In genomic region chr9:17116400-17116837, GRCh38 we compare ENCODE assay signal across 8 cellular contexts. TPM values are rescaled to one million over a fixed set of nuclear protein-coding genes. Genes with fewer than 3 reads are reported as not detected.
DNase-seq lines count a peak whose midpoint lies in the region; ATAC-seq and TF ChIP-seq lines count a peak whose summit lies in the region.

No MANE protein-coding gene starts in this region.

- H3K4me2 ChIP-seq in mesenchymal stem cell (ENCODE audit: low read length, poor library complexity, severe bottlenecking): no peak overlapping the region

- H3K4me3 Mint-ChIP-seq in stimulated activated effector memory CD8-positive, alpha-beta T cell treated with anti-CD3 and anti-CD28 coated beads, Interleukin-12 subunit alpha, Interleukin-12 subunit beta, amount 100 ng/mL, for 72 hours: no peak overlapping the region

- H3K27me3 ChIP-seq in mesenchymal stem cell (ENCODE audit: control insufficient read depth in 1 of 2, insufficient read depth in 1 of 2, low read length in 2 of 2): no peaks in the 10 kb centered on the region

- H2BK15ac ChIP-seq in mesenchymal stem cell (ENCODE audit: low read depth, poor library complexity, severe bottlenecking): no peak overlapping the region

- H3K36me3 ChIP-seq in mesenchymal stem cell (ENCODE audit: control insufficient read depth in 1 of 2, insufficient read depth in 2 of 2, low read depth in 1 of 2, low read length in 2 of 2): no peaks in the 10 kb centered on the region

- no peak overlapping the region for H2BK12ac ChIP-seq in mesenchymal stem cell (ENCODE audit: low read length in 2 of 2)

- no peaks in the 10 kb centered on the region for H3K4me1 ChIP-seq in mesenchymal stem cell (ENCODE audit: control insufficient read depth, insufficient read depth, low read depth, low read length)

- no peaks in the 10 kb centered on the region for H3K4me1 Mint-ChIP-seq in stimulated activated effector memory CD8-positive, alpha-beta T cell treated with anti-CD3 and anti-CD28 coated beads, Interleukin-12 subunit alpha, Interleukin-12 subunit beta, amount 100 ng/mL, for 72 hours

- no peak overlapping the region for H2BK5ac ChIP-seq in mesenchymal stem cell (ENCODE audit: low read depth, low read length, poor library complexity, severe bottlenecking)

- peak; percentile 0 to 46 for DNase-seq in NCI-H524 (lab: John Stamatoyannopoulos, UW)
- DNase-seq in cerebellar cortex (ENCODE audit: low spot score): peak; percentile 61
- DNase-seq in mesenchymal stem cell: peak; percentile 59
- no peak for DNase-seq in stimulated activated effector memory CD8-positive, alpha-beta T cell treated with anti-CD3 and anti-CD28 coated beads, Interleukin-12 subunit alpha, Interleukin-12 subunit beta, amount 100 ng/mL, for 72 hours (ENCODE audit: low spot score in 2 of 2)
- no peak for DNase-seq in T1000 (lab: John Stamatoyannopoulos, UW)

- TF ChIP-seq CTCF in 22Rv1 (IDR thresholded peaks at IDR 0.05): peak; percentile 69

- ATAC-seq in GM18909 (IDR thresholded peaks at IDR 0.05; ENCODE audit: poor library complexity, unreplicated experiment) (peak; percentile 59), GM18520 (IDR thresholded peaks at IDR 0.05; ENCODE audit: unreplicated experiment) (no peak)
- ATAC-seq in stimulated activated effector memory CD8-positive, alpha-beta T cell treated with anti-CD3 and anti-CD28 coated beads, Interleukin-12 subunit alpha, Interleukin-12 subunit beta, amount 100 ng/mL, for 72 hours: no peak

- no peak overlapping the region for H4K8ac ChIP-seq in mesenchymal stem cell (ENCODE audit: low read length)

- no peak overlapping the region for H3K4me3 ChIP-seq in mesenchymal stem cell (ENCODE audit: insufficient read depth in 1 of 2, low read depth in 1 of 2, low read length in 2 of 2)

- H3K27ac Mint-ChIP-seq in stimulated activated effector memory CD8-positive, alpha-beta T cell treated with anti-CD3 and anti-CD28 coated beads, Interleukin-12 subunit alpha, Interleukin-12 subunit beta, amount 100 ng/mL, for 72 hours: no peak overlapping the region

- 40% methylated on average over 2 of the region's 4 CpGs for WGBS in mesenchymal stem cell

- H3K36me3 Mint-ChIP-seq in stimulated activated effector memory CD8-positive, alpha-beta T cell treated with anti-CD3 and anti-CD28 coated beads, Interleukin-12 subunit alpha, Interleukin-12 subunit beta, amount 100 ng/mL, for 72 hours: no peaks in the 10 kb centered on the region

- no peak overlapping the region for H2BK120ac ChIP-seq in mesenchymal stem cell (ENCODE audit: low read depth, low read length)

- no peak overlapping the region for H3K4ac ChIP-seq in mesenchymal stem cell (ENCODE audit: low read depth in 1 of 2, low read length in 2 of 2)

- H3K79me1 ChIP-seq in mesenchymal stem cell (replicated peaks; ENCODE audit: low read length, poor library complexity, severe bottlenecking): no peaks in the 10 kb centered on the region

- no peak overlapping the region for H3K18ac ChIP-seq in mesenchymal stem cell (ENCODE audit: low read depth in 1 of 2, low read length in 2 of 2)

- peaks cover under 1% of the 10 kb centered on the region for H3K9me3 ChIP-seq in mesenchymal stem cell (ENCODE audit: control insufficient read depth, low read length)

- H3K27ac ChIP-seq in 22Rv1: no peak overlapping the region
- H3K27ac ChIP-seq in mesenchymal stem cell (ENCODE audit: low read length, poor library complexity, severe bottlenecking): no peak overlapping the region

- H2AFZ ChIP-seq in mesenchymal stem cell (ENCODE audit: low read depth, low read length): no peak overlapping the region

- H3K9me3 Mint-ChIP-seq in stimulated activated effector memory CD8-positive, alpha-beta T cell treated with anti-CD3 and anti-CD28 coated beads, Interleukin-12 subunit alpha, Interleukin-12 subunit beta, amount 100 ng/mL, for 72 hours: peaks cover 4% of the 10 kb centered on the region

- H4K91ac ChIP-seq in mesenchymal stem cell (ENCODE audit: low read length): no peak overlapping the region

- no peak overlapping the region for H3K23ac ChIP-seq in mesenchymal stem cell (ENCODE audit: low read length in 2 of 2)

- no peak overlapping the region for H2AK5ac ChIP-seq in mesenchymal stem cell (ENCODE audit: low read length, severe bottlenecking)

- H3K9ac ChIP-seq in mesenchymal stem cell (ENCODE audit: low read length): peak overlapping the region; percentile 52

- no peak overlapping the region for H3K14ac ChIP-seq in mesenchymal stem cell (ENCODE audit: low read length in 2 of 2)

RNA-seq across cellular contexts. Expression of gene CNTLN, which starts 18.4 kb away (rescaled TPM):
- 5.9 TPM for polyA plus RNA-seq in mesenchymal stem cell (2013, experiment 1 of 2)
- 5.5 TPM for polyA plus RNA-seq in mesenchymal stem cell (2013, experiment 2 of 2)

Comparison
In these comparisons a context has a peak if more than half of its experiments do, and no peak if none do; other contexts are left out.
1. DNase-seq: peak in NCI-H524 (2 of 2), cerebellar cortex (single experiment) and mesenchymal stem cell (single experiment); none in stimulated activated effector memory CD8-positive, alpha-beta T cell treated with anti-CD3 and anti-CD28 coated beads, Interleukin-12 subunit alpha, Interleukin-12 subunit beta, amount 100 ng/mL, for 72 hours (0 of 2) and T1000 (single experiment).